ENCODE assay signal across 1 cellular context in the genomic region with DNA sequence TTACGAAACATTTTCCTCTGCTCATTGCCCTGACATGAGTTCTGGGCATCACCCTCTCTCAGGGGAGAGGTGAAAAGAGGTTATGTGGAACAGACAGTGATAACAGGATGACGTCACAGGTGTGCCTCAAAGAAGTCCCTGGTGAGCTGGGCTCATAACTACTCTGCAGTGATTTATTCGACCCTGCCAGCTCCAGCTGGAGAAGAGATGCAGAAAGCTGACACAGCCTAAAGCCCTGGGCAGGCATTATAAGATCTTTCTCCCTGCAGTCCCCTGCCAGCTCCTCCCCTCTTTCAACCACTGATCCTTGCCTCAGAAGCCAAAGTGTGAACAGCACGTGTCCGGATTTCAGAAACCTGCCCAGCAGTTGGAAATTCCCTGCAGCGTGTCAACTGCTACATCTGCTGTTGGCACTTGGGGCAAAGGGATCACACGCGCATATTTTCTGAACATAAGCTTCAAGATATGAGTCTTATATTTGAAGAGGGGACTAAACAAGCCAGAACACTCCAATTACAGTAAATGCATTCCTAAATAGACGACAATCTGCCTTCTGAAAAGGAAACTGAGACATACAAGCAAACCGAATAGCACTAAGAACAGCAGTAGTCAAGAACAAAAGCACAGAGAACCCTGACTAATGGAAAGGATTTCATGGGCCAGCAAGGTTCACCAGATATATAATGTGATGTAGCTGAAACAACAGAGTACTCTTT.
TF ChIP-seq lines count a peak whose summit lies in the region.

No MANE protein-coding gene starts in this region.

TF ChIP-seq in GM12878, 131 proteins besides CTCF, POLR2A, EP300 and RAD21 (continued from another document and continues in another):
- TF ChIP-seq, protein P1, sequence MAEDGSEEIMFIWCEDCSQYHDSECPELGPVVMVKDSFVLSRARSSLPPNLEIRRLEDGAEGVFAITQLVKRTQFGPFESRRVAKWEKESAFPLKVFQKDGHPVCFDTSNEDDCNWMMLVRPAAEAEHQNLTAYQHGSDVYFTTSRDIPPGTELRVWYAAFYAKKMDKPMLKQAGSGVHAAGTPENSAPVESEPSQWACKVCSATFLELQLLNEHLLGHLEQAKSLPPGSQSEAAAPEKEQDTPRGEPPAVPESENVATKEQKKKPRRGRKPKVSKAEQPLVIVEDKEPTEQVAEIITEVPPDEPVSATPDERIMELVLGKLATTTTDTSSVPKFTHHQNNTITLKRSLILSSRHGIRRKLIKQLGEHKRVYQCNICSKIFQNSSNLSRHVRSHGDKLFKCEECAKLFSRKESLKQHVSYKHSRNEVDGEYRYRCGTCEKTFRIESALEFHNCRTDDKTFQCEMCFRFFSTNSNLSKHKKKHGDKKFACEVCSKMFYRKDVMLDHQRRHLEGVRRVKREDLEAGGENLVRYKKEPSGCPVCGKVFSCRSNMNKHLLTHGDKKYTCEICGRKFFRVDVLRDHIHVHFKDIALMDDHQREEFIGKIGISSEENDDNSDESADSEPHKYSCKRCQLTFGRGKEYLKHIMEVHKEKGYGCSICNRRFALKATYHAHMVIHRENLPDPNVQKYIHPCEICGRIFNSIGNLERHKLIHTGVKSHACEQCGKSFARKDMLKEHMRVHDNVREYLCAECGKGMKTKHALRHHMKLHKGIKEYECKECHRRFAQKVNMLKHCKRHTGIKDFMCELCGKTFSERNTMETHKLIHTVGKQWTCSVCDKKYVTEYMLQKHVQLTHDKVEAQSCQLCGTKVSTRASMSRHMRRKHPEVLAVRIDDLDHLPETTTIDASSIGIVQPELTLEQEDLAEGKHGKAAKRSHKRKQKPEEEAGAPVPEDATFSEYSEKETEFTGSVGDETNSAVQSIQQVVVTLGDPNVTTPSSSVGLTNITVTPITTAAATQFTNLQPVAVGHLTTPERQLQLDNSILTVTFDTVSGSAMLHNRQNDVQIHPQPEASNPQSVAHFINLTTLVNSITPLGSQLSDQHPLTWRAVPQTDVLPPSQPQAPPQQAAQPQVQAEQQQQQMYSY (CRISPR knock-in tag; IDR thresholded peaks at IDR 0.05) = no peak
- peak; percentile 14 for TF ChIP-seq SP1 (IDR thresholded peaks at IDR 0.05; ENCODE audit: low read depth, low read length)
- TF ChIP-seq KLF5 (IDR thresholded peaks at IDR 0.05; ENCODE audit: partially characterized antibody) = no peak
- no peak for TF ChIP-seq SUZ12 (IDR thresholded peaks at IDR 0.05; ENCODE audit: unreplicated experiment)
- no peak for TF ChIP-seq FOXK2 (IDR thresholded peaks at IDR 0.05)
- TF ChIP-seq, protein P2, sequence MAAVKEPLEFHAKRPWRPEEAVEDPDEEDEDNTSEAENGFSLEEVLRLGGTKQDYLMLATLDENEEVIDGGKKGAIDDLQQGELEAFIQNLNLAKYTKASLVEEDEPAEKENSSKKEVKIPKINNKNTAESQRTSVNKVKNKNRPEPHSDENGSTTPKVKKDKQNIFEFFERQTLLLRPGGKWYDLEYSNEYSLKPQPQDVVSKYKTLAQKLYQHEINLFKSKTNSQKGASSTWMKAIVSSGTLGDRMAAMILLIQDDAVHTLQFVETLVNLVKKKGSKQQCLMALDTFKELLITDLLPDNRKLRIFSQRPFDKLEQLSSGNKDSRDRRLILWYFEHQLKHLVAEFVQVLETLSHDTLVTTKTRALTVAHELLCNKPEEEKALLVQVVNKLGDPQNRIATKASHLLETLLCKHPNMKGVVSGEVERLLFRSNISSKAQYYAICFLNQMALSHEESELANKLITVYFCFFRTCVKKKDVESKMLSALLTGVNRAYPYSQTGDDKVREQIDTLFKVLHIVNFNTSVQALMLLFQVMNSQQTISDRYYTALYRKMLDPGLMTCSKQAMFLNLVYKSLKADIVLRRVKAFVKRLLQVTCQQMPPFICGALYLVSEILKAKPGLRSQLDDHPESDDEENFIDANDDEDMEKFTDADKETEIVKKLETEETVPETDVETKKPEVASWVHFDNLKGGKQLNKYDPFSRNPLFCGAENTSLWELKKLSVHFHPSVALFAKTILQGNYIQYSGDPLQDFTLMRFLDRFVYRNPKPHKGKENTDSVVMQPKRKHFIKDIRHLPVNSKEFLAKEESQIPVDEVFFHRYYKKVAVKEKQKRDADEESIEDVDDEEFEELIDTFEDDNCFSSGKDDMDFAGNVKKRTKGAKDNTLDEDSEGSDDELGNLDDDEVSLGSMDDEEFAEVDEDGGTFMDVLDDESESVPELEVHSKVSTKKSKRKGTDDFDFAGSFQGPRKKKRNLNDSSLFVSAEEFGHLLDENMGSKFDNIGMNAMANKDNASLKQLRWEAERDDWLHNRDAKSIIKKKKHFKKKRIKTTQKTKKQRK (IDR thresholded peaks at IDR 0.05; ENCODE audit: low read depth, low read length) = no peak
- peak; percentile 88 for TF ChIP-seq DPF2 (IDR thresholded peaks at IDR 0.05)
- TF ChIP-seq, protein P3, sequence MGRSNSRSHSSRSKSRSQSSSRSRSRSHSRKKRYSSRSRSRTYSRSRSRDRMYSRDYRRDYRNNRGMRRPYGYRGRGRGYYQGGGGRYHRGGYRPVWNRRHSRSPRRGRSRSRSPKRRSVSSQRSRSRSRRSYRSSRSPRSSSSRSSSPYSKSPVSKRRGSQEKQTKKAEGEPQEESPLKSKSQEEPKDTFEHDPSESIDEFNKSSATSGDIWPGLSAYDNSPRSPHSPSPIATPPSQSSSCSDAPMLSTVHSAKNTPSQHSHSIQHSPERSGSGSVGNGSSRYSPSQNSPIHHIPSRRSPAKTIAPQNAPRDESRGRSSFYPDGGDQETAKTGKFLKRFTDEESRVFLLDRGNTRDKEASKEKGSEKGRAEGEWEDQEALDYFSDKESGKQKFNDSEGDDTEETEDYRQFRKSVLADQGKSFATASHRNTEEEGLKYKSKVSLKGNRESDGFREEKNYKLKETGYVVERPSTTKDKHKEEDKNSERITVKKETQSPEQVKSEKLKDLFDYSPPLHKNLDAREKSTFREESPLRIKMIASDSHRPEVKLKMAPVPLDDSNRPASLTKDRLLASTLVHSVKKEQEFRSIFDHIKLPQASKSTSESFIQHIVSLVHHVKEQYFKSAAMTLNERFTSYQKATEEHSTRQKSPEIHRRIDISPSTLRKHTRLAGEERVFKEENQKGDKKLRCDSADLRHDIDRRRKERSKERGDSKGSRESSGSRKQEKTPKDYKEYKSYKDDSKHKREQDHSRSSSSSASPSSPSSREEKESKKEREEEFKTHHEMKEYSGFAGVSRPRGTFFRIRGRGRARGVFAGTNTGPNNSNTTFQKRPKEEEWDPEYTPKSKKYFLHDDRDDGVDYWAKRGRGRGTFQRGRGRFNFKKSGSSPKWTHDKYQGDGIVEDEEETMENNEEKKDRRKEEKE (IDR thresholded peaks at IDR 0.05) = no peak
- no peak for TF ChIP-seq RB1 (IDR thresholded peaks at IDR 0.05; ENCODE audit: borderline replicate concordance)
- TF ChIP-seq TBL1XR1 (IDR thresholded peaks at IDR 0.05; ENCODE audit: low read depth, low read length) = no peak
- peak; percentile 95 for TF ChIP-seq IKZF1 (conservative IDR thresholded peaks at IDR 0.05)
- no peak for TF ChIP-seq SREBF1 (IDR thresholded peaks at IDR 0.05; ENCODE audit: low read length)
- TF ChIP-seq, protein P4, sequence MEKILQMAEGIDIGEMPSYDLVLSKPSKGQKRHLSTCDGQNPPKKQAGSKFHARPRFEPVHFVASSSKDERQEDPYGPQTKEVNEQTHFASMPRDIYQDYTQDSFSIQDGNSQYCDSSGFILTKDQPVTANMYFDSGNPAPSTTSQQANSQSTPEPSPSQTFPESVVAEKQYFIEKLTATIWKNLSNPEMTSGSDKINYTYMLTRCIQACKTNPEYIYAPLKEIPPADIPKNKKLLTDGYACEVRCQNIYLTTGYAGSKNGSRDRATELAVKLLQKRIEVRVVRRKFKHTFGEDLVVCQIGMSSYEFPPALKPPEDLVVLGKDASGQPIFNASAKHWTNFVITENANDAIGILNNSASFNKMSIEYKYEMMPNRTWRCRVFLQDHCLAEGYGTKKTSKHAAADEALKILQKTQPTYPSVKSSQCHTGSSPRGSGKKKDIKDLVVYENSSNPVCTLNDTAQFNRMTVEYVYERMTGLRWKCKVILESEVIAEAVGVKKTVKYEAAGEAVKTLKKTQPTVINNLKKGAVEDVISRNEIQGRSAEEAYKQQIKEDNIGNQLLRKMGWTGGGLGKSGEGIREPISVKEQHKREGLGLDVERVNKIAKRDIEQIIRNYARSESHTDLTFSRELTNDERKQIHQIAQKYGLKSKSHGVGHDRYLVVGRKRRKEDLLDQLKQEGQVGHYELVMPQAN (conservative IDR thresholded peaks at IDR 0.05) = no peak
- no peak for TF ChIP-seq TCF7 (IDR thresholded peaks at IDR 0.05; ENCODE audit: borderline replicate concordance)
- peak; percentile 14; the same call in 1 of the 2 replicates for TF ChIP-seq BMI1 (IDR thresholded peaks at IDR 0.05; ENCODE audit: borderline replicate concordance)
- TF ChIP-seq, protein P5, sequence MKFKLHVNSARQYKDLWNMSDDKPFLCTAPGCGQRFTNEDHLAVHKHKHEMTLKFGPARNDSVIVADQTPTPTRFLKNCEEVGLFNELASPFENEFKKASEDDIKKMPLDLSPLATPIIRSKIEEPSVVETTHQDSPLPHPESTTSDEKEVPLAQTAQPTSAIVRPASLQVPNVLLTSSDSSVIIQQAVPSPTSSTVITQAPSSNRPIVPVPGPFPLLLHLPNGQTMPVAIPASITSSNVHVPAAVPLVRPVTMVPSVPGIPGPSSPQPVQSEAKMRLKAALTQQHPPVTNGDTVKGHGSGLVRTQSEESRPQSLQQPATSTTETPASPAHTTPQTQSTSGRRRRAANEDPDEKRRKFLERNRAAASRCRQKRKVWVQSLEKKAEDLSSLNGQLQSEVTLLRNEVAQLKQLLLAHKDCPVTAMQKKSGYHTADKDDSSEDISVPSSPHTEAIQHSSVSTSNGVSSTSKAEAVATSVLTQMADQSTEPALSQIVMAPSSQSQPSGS (IDR thresholded peaks at IDR 0.05; ENCODE audit: low read length) = 0 out of 2 replicates have a peak, but pooled peaks have one; percentile 32
- no peak for TF ChIP-seq ZSCAN29 (IDR thresholded peaks at IDR 0.05)
- TF ChIP-seq NFIC (IDR thresholded peaks at IDR 0.05; ENCODE audit: low read depth, low read length) = peak; percentile 58; the same call in 1 of the 2 replicates
- TF ChIP-seq, protein P6, sequence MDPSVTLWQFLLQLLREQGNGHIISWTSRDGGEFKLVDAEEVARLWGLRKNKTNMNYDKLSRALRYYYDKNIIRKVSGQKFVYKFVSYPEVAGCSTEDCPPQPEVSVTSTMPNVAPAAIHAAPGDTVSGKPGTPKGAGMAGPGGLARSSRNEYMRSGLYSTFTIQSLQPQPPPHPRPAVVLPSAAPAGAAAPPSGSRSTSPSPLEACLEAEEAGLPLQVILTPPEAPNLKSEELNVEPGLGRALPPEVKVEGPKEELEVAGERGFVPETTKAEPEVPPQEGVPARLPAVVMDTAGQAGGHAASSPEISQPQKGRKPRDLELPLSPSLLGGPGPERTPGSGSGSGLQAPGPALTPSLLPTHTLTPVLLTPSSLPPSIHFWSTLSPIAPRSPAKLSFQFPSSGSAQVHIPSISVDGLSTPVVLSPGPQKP (IDR thresholded peaks at IDR 0.05; ENCODE audit: low read depth, low read length) = no peak
- TF ChIP-seq FOXM1 (IDR thresholded peaks at IDR 0.05; ENCODE audit: low read depth, low read length) = no peak
- TF ChIP-seq CREM (IDR thresholded peaks at IDR 0.05; ENCODE audit: low read depth) = peak; percentile 83
- peak; percentile 20; the same call in 1 of the 2 replicates for TF ChIP-seq USF2 (IDR thresholded peaks at IDR 0.05; ENCODE audit: borderline replicate concordance, low read depth, low read length)
- no peak for TF ChIP-seq E4F1 (IDR thresholded peaks at IDR 0.05; ENCODE audit: borderline replicate concordance, partially characterized antibody)
- no peak for TF ChIP-seq SIN3A (IDR thresholded peaks at IDR 0.05; ENCODE audit: low read depth, low read length)
- no peak for TF ChIP-seq SUPT20H (IDR thresholded peaks at IDR 0.05; ENCODE audit: borderline replicate concordance, control insufficient read depth, low read depth, low read length)
- no peak for TF ChIP-seq BRCA1 (IDR thresholded peaks at IDR 0.05; ENCODE audit: low read depth, low read length)
- TF ChIP-seq, protein P7, sequence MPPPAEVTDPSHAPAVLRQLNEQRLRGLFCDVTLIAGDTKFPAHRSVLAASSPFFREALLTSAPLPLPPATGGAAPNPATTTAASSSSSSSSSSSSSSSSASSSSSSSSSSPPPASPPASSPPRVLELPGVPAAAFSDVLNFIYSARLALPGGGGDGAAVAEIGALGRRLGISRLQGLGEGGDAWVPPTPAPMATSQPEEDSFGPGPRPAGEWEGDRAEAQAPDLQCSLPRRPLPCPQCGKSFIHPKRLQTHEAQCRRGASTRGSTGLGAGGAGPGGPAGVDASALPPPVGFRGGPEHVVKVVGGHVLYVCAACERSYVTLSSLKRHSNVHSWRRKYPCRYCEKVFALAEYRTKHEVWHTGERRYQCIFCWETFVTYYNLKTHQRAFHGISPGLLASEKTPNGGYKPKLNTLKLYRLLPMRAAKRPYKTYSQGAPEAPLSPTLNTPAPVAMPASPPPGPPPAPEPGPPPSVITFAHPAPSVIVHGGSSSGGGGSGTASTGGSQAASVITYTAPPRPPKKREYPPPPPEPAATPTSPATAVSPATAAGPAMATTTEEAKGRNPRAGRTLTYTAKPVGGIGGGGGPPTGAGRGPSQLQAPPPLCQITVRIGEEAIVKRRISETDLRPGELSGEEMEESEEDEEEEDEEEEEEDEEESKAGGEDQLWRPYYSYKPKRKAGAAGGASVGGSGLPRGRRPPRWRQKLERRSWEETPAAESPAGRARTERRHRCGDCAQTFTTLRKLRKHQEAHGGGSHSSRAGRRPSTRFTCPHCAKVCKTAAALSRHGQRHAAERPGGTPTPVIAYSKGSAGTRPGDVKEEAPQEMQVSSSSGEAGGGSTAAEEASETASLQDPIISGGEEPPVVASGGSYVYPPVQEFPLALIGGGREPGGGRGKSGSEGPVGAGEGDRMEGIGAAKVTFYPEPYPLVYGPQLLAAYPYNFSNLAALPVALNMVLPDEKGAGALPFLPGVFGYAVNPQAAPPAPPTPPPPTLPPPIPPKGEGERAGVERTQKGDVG (CRISPR knock-in tag; IDR thresholded peaks at IDR 0.05) = no peak
- TF ChIP-seq POLR2AphosphoS2 (IDR thresholded peaks at IDR 0.05; ENCODE audit: low read depth, low read length) = no peak
- TF ChIP-seq TCF12 (IDR thresholded peaks at IDR 0.05; ENCODE audit: low read depth, low read length) = peak; percentile 63; the same call in 1 of the 2 replicates
- TF ChIP-seq YY1 (IDR thresholded peaks at IDR 0.05; ENCODE audit: low read depth, low read length) = 0 out of 2 replicates have a peak, but pooled peaks have one; percentile 44
